Comparison of ENCODE assay signal across 11 cellular contexts in genomic region chr3:52196977-52197376, GRCh38. TPM values are rescaled to one million over a fixed set of nuclear protein-coding genes. Genes with fewer than 3 reads are reported as not detected.
DNase-seq lines count a peak whose midpoint lies in the region; ATAC-seq and TF ChIP-seq lines count a peak whose summit lies in the region.
"Had no signal": no experiment of that assay in that cellular context is flagged by ENCODE, and none has a peak within 500 bp of the region (broad histone marks: within the 10 kb centered on the region; RNA-seq: fewer than 3 reads in every experiment).

No MANE protein-coding gene starts in this region.

- H3K4me2 ChIP-seq in Loucy (ENCODE audit: low read depth, low read length, poor library complexity, severe bottlenecking) (peak overlapping the region; percentile 80), parathyroid adenoma (ENCODE audit: low read length) (peak overlapping the region; percentile 96)

- H3K9me3 ChIP-seq in CD8-positive, alpha-beta T cell (ENCODE audit: low read length) = no peaks in the 10 kb centered on the region
- H3K9me3 ChIP-seq in Loucy (ENCODE audit: insufficient read depth, low read depth, low read length) (no peaks in the 10 kb centered on the region), parathyroid adenoma (ENCODE audit: control insufficient read depth, low read length) (no peaks in the 10 kb centered on the region)
- H3K9me3 ChIP-seq: ascending aorta had no signal

- no peak overlapping the region for H2AFZ ChIP-seq in Loucy (ENCODE audit: low read length)
- H2AFZ ChIP-seq in parathyroid adenoma = no peak overlapping the region

- H3K79me2 ChIP-seq in Loucy (ENCODE audit: insufficient read depth, low read length) (peaks cover 36% of the 10 kb centered on the region), parathyroid adenoma (peaks cover 3% of the 10 kb centered on the region)

- peaks cover 37% of the 10 kb centered on the region for H3K4me1 Mint-ChIP-seq in CD8-positive, alpha-beta T cell (ENCODE audit: low read depth)
- peaks cover 45% of the 10 kb centered on the region for H3K4me1 Mint-ChIP-seq in activated CD8-positive, alpha-beta memory T cell treated with anti-CD3 and anti-CD28 coated beads, Interleukin-2, amount 10 ng/mL, durations not matched to agents 7 days and 5 days

- DNase-seq in CD8-positive, alpha-beta T cell = no peak
- no peak for DNase-seq in activated CD8-positive, alpha-beta memory T cell treated with anti-CD3 and anti-CD28 coated beads, Interleukin-2, amount 10 ng/mL, durations not matched to agents 7 days and 5 days
- DNase-seq in MV-4-11 (lab: John Stamatoyannopoulos, UW) = no peak
- no peak for DNase-seq in occipital lobe (lab: John Stamatoyannopoulos, UW)
- DNase-seq in DMS79 treated with DMSO at 0.1 percent for 48 hours (lab: John Stamatoyannopoulos, UW) = no peak
- DNase-seq: NCI-H524 had no signal

- H3K36me3 Mint-ChIP-seq in CD8-positive, alpha-beta T cell = peaks cover 27% of the 10 kb centered on the region
- H3K36me3 Mint-ChIP-seq in activated CD8-positive, alpha-beta memory T cell treated with anti-CD3 and anti-CD28 coated beads, Interleukin-2, amount 10 ng/mL, durations not matched to agents 7 days and 5 days = peaks cover 20% of the 10 kb centered on the region

- peaks cover 32% of the 10 kb centered on the region for H3K4me1 ChIP-seq in CD8-positive, alpha-beta T cell (ENCODE audit: insufficient read depth, low read length)
- H3K4me1 ChIP-seq in Loucy (ENCODE audit: insufficient read depth, low read length, poor library complexity, severe bottlenecking) (peaks cover 43% of the 10 kb centered on the region), parathyroid adenoma (peaks cover 10% of the 10 kb centered on the region)

- peak overlapping the region; percentile 96 for H3K4me3 Mint-ChIP-seq in CD8-positive, alpha-beta T cell
- no peak overlapping the region for H3K4me3 Mint-ChIP-seq in activated CD8-positive, alpha-beta memory T cell treated with anti-CD3 and anti-CD28 coated beads, Interleukin-2, amount 10 ng/mL, durations not matched to agents 7 days and 5 days

- H3K27me3 ChIP-seq in CD8-positive, alpha-beta T cell (ENCODE audit: insufficient read depth, low read length) = no peaks in the 10 kb centered on the region
- no peaks in the 10 kb centered on the region for H3K27me3 ChIP-seq in Loucy (ENCODE audit: insufficient read depth, low read length, poor library complexity, severe bottlenecking)
- H3K27me3 ChIP-seq in parathyroid adenoma (ENCODE audit: control insufficient read depth, insufficient read depth, low read length) = no peaks in the 10 kb centered on the region
- H3K27me3 ChIP-seq: ascending aorta had no signal

- no peaks in the 10 kb centered on the region for H3K9me2 ChIP-seq in Loucy (replicated peaks; ENCODE audit: low read depth, low read length)

- H3K9ac ChIP-seq in Loucy (ENCODE audit: low read depth, low read length, poor library complexity, severe bottlenecking) = peak overlapping the region; percentile 98
- no peak overlapping the region for H3K9ac ChIP-seq in parathyroid adenoma

- TF ChIP-seq CTCF in CD8-positive, alpha-beta T cell (IDR thresholded peaks at IDR 0.05) = no peak
- no peak for TF ChIP-seq CTCF in Loucy (conservative IDR thresholded peaks at IDR 0.05; ENCODE audit: low read length)
- no peak for TF ChIP-seq CTCF in parathyroid adenoma (IDR thresholded peaks at IDR 0.05)

- peaks cover 17% of the 10 kb centered on the region for H4K20me1 ChIP-seq in Loucy (ENCODE audit: insufficient read depth, low read length, poor library complexity, severe bottlenecking)

- POLR2A ChIA-PET in CD8-positive, alpha-beta T cell (lab: Charles Lee) = interaction anchor here (0.7 to 1.1 kb wide), 4 partner anchors 8 to 91 kb away, joined by 3 to 4 read pairs (median 3); partner anchors contain the start of gene GLYCTK

- no peaks in the 10 kb centered on the region for H3F3A ChIP-seq in Loucy (ENCODE audit: low read depth)

- CTCF ChIA-PET in CD8-positive, alpha-beta T cell (lab: Charles Lee) = interaction anchor here (0.6 to 3.0 kb wide), 4 partner anchors 18 to 142 kb away, joined by 3 to 21 read pairs (median 4); no protein-coding TSS in a partner anchor
- CTCF ChIA-PET in activated CD8-positive, alpha-beta memory T cell treated with anti-CD3 and anti-CD28 coated beads, Interleukin-2, amount 10 ng/mL, durations not matched to agents 7 days and 5 days (lab: Charles Lee) = interaction anchor here (0.8 to 1.7 kb wide), 5 partner anchors 11 to 196 kb away, joined by 3 to 4 read pairs (median 4); no protein-coding TSS in a partner anchor

- no peaks in the 10 kb centered on the region for H3K9me3 Mint-ChIP-seq in CD8-positive, alpha-beta T cell
- H3K9me3 Mint-ChIP-seq in activated CD8-positive, alpha-beta memory T cell treated with anti-CD3 and anti-CD28 coated beads, Interleukin-2, amount 10 ng/mL, durations not matched to agents 7 days and 5 days (ENCODE audit: low read depth) = no peaks in the 10 kb centered on the region
- H3K9me3 Mint-ChIP-seq: WTC11 had no signal

- no peaks in the 10 kb centered on the region for H3K36me3 ChIP-seq in CD8-positive, alpha-beta T cell (ENCODE audit: insufficient read depth, low read length)
- no peaks in the 10 kb centered on the region for H3K36me3 ChIP-seq in Loucy (ENCODE audit: insufficient read depth, low read length)
- no peaks in the 10 kb centered on the region for H3K36me3 ChIP-seq in parathyroid adenoma (ENCODE audit: control insufficient read depth, insufficient read depth, low read length)

- no peaks in the 10 kb centered on the region for H3K27me3 Mint-ChIP-seq in CD8-positive, alpha-beta T cell (ENCODE audit: low read depth)
- no peaks in the 10 kb centered on the region for H3K27me3 Mint-ChIP-seq in activated CD8-positive, alpha-beta memory T cell treated with anti-CD3 and anti-CD28 coated beads, Interleukin-2, amount 10 ng/mL, durations not matched to agents 7 days and 5 days

- peak overlapping the region; percentile 32 for H3K27ac Mint-ChIP-seq in CD8-positive, alpha-beta T cell
- H3K27ac Mint-ChIP-seq in activated CD8-positive, alpha-beta memory T cell treated with anti-CD3 and anti-CD28 coated beads, Interleukin-2, amount 10 ng/mL, durations not matched to agents 7 days and 5 days = no peak overlapping the region

- ATAC-seq in CD8-positive, alpha-beta T cell = no peak
- peak; percentile 27 for ATAC-seq in esophagus mucosa
- ATAC-seq in activated CD8-positive, alpha-beta memory T cell treated with anti-CD3 and anti-CD28 coated beads, Interleukin-2, amount 10 ng/mL, durations not matched to agents 7 days and 5 days = no peak

- H3K4me3 ChIP-seq in CD8-positive, alpha-beta T cell (ENCODE audit: low read depth, low read length) = no peak overlapping the region
- peak overlapping the region; percentile 100 for H3K4me3 ChIP-seq in Loucy (ENCODE audit: low read length, poor library complexity, severe bottlenecking)
- H3K4me3 ChIP-seq in parathyroid adenoma (ENCODE audit: low read depth, low read length) = no peak overlapping the region

- intact Hi-C loops in CD8-positive, alpha-beta T cell (cut with DNase I, micrococcal nuclease) = loop anchor here in 1 of 2 experiments (2.0 kb wide), 1 partner anchor 42 kb away; the partner anchor contains the start of gene POC1A

- no peak overlapping the region for H3K27ac ChIP-seq in CD8-positive, alpha-beta T cell (ENCODE audit: low read depth, low read length)
- peak overlapping the region; percentile 77 for H3K27ac ChIP-seq in parathyroid adenoma

RNA-seq across cellular contexts. Expression of gene ALAS1, which starts 1.0 kb away (rescaled TPM):
- 1 to 10 TPM; 6.0 to 6.6 TPM for total RNA-seq in CD8-positive, alpha-beta T cell
- total RNA-seq in esophagus mucosa (45.2 TPM), occipital lobe (36.2 TPM)
- total RNA-seq in activated CD8-positive, alpha-beta memory T cell treated with anti-CD3 and anti-CD28 coated beads, Interleukin-2, amount 10 ng/mL, durations not matched to agents 7 days and 5 days = 10 to 100 TPM; 61.3 to 84.2 TPM

RNA-seq across cellular contexts. Expression of gene TLR9, which starts 28.5 kb away (rescaled TPM):
- total RNA-seq in CD8-positive, alpha-beta T cell = under 1 TPM in 1 of 2 experiments, not detected in 1; 0.33 TPM
- total RNA-seq in esophagus mucosa (0.04 TPM), occipital lobe (under 0.01 TPM)
- total RNA-seq in activated CD8-positive, alpha-beta memory T cell treated with anti-CD3 and anti-CD28 coated beads, Interleukin-2, amount 10 ng/mL, durations not matched to agents 7 days and 5 days = under 1 TPM in 1 of 2 experiments, not detected in 1; 0.64 TPM
- total RNA-seq: ascending aorta, WTC11 had no signal

RNA-seq across cellular contexts. Expression of gene TWF2, which starts 42.0 kb away (rescaled TPM):
- total RNA-seq in CD8-positive, alpha-beta T cell = 10 to 100 TPM; 31.1 to 31.2 TPM
- total RNA-seq in esophagus mucosa (37.4 TPM), occipital lobe (24.8 TPM)
- total RNA-seq in activated CD8-positive, alpha-beta memory T cell treated with anti-CD3 and anti-CD28 coated beads, Interleukin-2, amount 10 ng/mL, durations not matched to agents 7 days and 5 days = 100 to 1,000 TPM; 110 to 131 TPM

RNA-seq across cellular contexts. Expression of gene POC1A, which starts 42.8 kb away (rescaled TPM):
- under 1 TPM; 0.24 to 0.42 TPM for total RNA-seq in CD8-positive, alpha-beta T cell
- total RNA-seq in esophagus mucosa (8.4 TPM), occipital lobe (3.1 TPM)
- 10 to 100 TPM; 29.3 to 29.5 TPM for total RNA-seq in activated CD8-positive, alpha-beta memory T cell treated with anti-CD3 and anti-CD28 coated beads, Interleukin-2, amount 10 ng/mL, durations not matched to agents 7 days and 5 days
- total RNA-seq: ascending aorta had no signal

RNA-seq across cellular contexts. Expression of gene PPM1M, which starts 48.6 kb away (rescaled TPM):
- total RNA-seq in CD8-positive, alpha-beta T cell = 10 to 100 TPM; 43.9 to 46.9 TPM
- total RNA-seq in esophagus mucosa (9.5 TPM), occipital lobe (7.0 TPM)
- 10 to 100 TPM; 91.1 to 94.1 TPM for total RNA-seq in activated CD8-positive, alpha-beta memory T cell treated with anti-CD3 and anti-CD28 coated beads, Interleukin-2, amount 10 ng/mL, durations not matched to agents 7 days and 5 days
